Comparison of ENCODE assay signal across 1 cellular context in genomic region chr1:109089242-109090015, GRCh38.
TF ChIP-seq lines count a peak whose summit lies in the region.

No MANE protein-coding gene starts in this region.

TF ChIP-seq in HepG2, 621 proteins besides CTCF, POLR2A, EP300 and RAD21 (continued from another document):
- no peak for TF ChIP-seq NFAT5 (CRISPR knock-in tag; IDR thresholded peaks at IDR 0.05)
- TF ChIP-seq, protein P1, sequence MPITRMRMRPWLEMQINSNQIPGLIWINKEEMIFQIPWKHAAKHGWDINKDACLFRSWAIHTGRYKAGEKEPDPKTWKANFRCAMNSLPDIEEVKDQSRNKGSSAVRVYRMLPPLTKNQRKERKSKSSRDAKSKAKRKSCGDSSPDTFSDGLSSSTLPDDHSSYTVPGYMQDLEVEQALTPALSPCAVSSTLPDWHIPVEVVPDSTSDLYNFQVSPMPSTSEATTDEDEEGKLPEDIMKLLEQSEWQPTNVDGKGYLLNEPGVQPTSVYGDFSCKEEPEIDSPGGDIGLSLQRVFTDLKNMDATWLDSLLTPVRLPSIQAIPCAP (CRISPR knock-in tag; IDR thresholded peaks at IDR 0.05; ENCODE audit: low read depth) = no peak
- TF ChIP-seq FOXA3 (CRISPR knock-in tag; IDR thresholded peaks at IDR 0.05) = peak; percentile 43; the same call in 1 of the 2 replicates
- peak; percentile 31; the same call in 1 of the 2 replicates for TF ChIP-seq ZNF556 (CRISPR knock-in tag; IDR thresholded peaks at IDR 0.05; ENCODE audit: borderline replicate concordance)
- no peak for TF ChIP-seq ZNF782 (CRISPR knock-in tag; IDR thresholded peaks at IDR 0.05; ENCODE audit: borderline replicate concordance)
- TF ChIP-seq ZNF275 (CRISPR knock-in tag; IDR thresholded peaks at IDR 0.05; ENCODE audit: borderline replicate concordance) = no peak
- TF ChIP-seq, protein P2, sequence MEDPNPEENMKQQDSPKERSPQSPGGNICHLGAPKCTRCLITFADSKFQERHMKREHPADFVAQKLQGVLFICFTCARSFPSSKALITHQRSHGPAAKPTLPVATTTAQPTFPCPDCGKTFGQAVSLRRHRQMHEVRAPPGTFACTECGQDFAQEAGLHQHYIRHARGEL (CRISPR knock-in tag; IDR thresholded peaks at IDR 0.05) = no peak
- peak; percentile 47; the same call in 1 of the 2 replicates for TF ChIP-seq ZNF580 (CRISPR knock-in tag; IDR thresholded peaks at IDR 0.05; ENCODE audit: borderline replicate concordance, low read depth)
- no peak for TF ChIP-seq POLR2AphosphoS5 (IDR thresholded peaks at IDR 0.05; ENCODE audit: low read depth, low read length)
- TF ChIP-seq KLF16 (CRISPR knock-in tag; IDR thresholded peaks at IDR 0.05) = peak in 1 of 2 experiments; percentile 80; a peak in 2 of 4 replicates
- TF ChIP-seq KMT2B (CRISPR knock-in tag; IDR thresholded peaks at IDR 0.05) = peak; percentile 57; the same call in 1 of the 2 replicates
- TF ChIP-seq SOX6 (IDR thresholded peaks at IDR 0.05) = no peak
- TF ChIP-seq SOX6 (CRISPR knock-in tag; IDR thresholded peaks at IDR 0.05) = peak; percentile 43; the same call in 1 of the 2 replicates
- TF ChIP-seq, protein P3, sequence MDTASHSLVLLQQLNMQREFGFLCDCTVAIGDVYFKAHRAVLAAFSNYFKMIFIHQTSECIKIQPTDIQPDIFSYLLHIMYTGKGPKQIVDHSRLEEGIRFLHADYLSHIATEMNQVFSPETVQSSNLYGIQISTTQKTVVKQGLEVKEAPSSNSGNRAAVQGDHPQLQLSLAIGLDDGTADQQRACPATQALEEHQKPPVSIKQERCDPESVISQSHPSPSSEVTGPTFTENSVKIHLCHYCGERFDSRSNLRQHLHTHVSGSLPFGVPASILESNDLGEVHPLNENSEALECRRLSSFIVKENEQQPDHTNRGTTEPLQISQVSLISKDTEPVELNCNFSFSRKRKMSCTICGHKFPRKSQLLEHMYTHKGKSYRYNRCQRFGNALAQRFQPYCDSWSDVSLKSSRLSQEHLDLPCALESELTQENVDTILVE (CRISPR knock-in tag; IDR thresholded peaks at IDR 0.05) = peak; percentile 82
- TF ChIP-seq ZNF605 (CRISPR knock-in tag; IDR thresholded peaks at IDR 0.05) = peak; percentile 60
- peak; percentile 43; the same call in 1 of the 2 replicates for TF ChIP-seq FOXK1 (CRISPR knock-in tag; IDR thresholded peaks at IDR 0.05; ENCODE audit: borderline replicate concordance, low read depth)
- peak; percentile 40; the same call in 1 of the 2 replicates for TF ChIP-seq ZNF142 (CRISPR knock-in tag; IDR thresholded peaks at IDR 0.05)
- TF ChIP-seq SMAD3 (CRISPR knock-in tag; IDR thresholded peaks at IDR 0.05) = peak; percentile 80
- TF ChIP-seq PHF5A (CRISPR knock-in tag; IDR thresholded peaks at IDR 0.05; ENCODE audit: low read depth, unreplicated experiment) = peak; percentile 51
- 0 out of 2 replicates have a peak, but pooled peaks have one; percentile 49 for TF ChIP-seq ZNF792 (CRISPR knock-in tag; IDR thresholded peaks at IDR 0.05)
- no peak for TF ChIP-seq E2F5 (CRISPR knock-in tag; conservative IDR thresholded peaks at IDR 0.05)
- peak; percentile 65 for TF ChIP-seq PHF20 (CRISPR knock-in tag; IDR thresholded peaks at IDR 0.05)
- TF ChIP-seq XBP1 (CRISPR knock-in tag; IDR thresholded peaks at IDR 0.05) = no peak
- peak; percentile 65 for TF ChIP-seq PHF8 (CRISPR knock-in tag; IDR thresholded peaks at IDR 0.05)
- TF ChIP-seq SALL1 (CRISPR knock-in tag; IDR thresholded peaks at IDR 0.05) = peak; percentile 58
- TF ChIP-seq ZFP36L2 (CRISPR knock-in tag; IDR thresholded peaks at IDR 0.05) = no peak
- peak; percentile 33 for TF ChIP-seq HCFC1 (IDR thresholded peaks at IDR 0.05; ENCODE audit: low read depth, low read length)
- TF ChIP-seq CEBPG (CRISPR knock-in tag; IDR thresholded peaks at IDR 0.05) = peak; percentile 14; the same call in 1 of the 2 replicates
- peak; percentile 55; the same call in 1 of the 2 replicates for TF ChIP-seq ZNF501 (CRISPR knock-in tag; IDR thresholded peaks at IDR 0.05)
- TF ChIP-seq ZBTB1 (CRISPR knock-in tag; IDR thresholded peaks at IDR 0.05; ENCODE audit: borderline replicate concordance) = no peak
- peak; percentile 63; the same call in 1 of the 2 replicates for TF ChIP-seq ZNF362 (CRISPR knock-in tag; IDR thresholded peaks at IDR 0.05; ENCODE audit: borderline replicate concordance)
- 0 out of 2 replicates have a peak, but pooled peaks have one; percentile 24 for TF ChIP-seq CHD4 (IDR thresholded peaks at IDR 0.05; ENCODE audit: borderline replicate concordance, low read length)
- peak; percentile 82 for TF ChIP-seq KAT8 (CRISPR knock-in tag; IDR thresholded peaks at IDR 0.05)
